8 cellular contexts compared by ENCODE assay signal in genomic region chr17:10697092-10698081, GRCh38. TPM values are rescaled to one million over a fixed set of nuclear protein-coding genes. Genes with fewer than 3 reads are reported as not detected.
DNase-seq lines count a peak whose midpoint lies in the region; ATAC-seq and TF ChIP-seq lines count a peak whose summit lies in the region.

A gene with protein sequence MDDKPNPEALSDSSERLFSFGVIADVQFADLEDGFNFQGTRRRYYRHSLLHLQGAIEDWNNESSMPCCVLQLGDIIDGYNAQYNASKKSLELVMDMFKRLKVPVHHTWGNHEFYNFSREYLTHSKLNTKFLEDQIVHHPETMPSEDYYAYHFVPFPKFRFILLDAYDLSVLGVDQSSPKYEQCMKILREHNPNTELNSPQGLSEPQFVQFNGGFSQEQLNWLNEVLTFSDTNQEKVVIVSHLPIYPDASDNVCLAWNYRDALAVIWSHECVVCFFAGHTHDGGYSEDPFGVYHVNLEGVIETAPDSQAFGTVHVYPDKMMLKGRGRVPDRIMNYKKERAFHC (plus strand): TSS chr17:10697594. CDS start chr17:10704927, 7,333 bp downstream.
SCO1 (minus strand) TSS chr17:10697533; CDS start chr17:10697507, 26 bp downstream.

- H2AFZ ChIP-seq in Karpas-422 (ENCODE audit: low read length) (peak within 1 kb of the TSS; percentile 23), fibroblast of lung (ENCODE audit: low read length) (peak within 1 kb of the TSS; percentile 82)

- peaks cover 50% of the 10 kb centered on the region for H3K36me3 Mint-ChIP-seq in activated T-helper 17 cell treated with anti-CD3 and anti-CD28 coated beads, Interleukin-2, amount 50 U/mL, for 72 hours (ENCODE audit: low read depth)
- H3K36me3 Mint-ChIP-seq in naive thymus-derived CD4-positive, alpha-beta T cell = peaks cover 7 to 25% (median 23%) of the 10 kb centered on the region in 5 donors
- H3K36me3 Mint-ChIP-seq in stimulated activated naive B cell treated with anti-CD40 and anti-IgM and Interleukin-4, amounts not matched to agents 10 μg/mL and 1 μg/mL and 100 μg/mL, for 72 hours = peaks cover 17 to 26% of the 10 kb centered on the region in 2 donors

- POLR2A ChIA-PET in naive thymus-derived CD4-positive, alpha-beta T cell (lab: Charles Lee) = interaction anchor here (0.6 to 1.9 kb wide), 4 partner anchors 11 to 1667 kb away, joined by 3 to 10 read pairs (median 5); no protein-coding TSS in a partner anchor

- peak; percentile 45 to 48 for TF ChIP-seq CTCF in fibroblast of lung (conservative IDR thresholded peaks at IDR 0.05 in 1 of 2, IDR thresholded peaks at IDR 0.05 in 1 of 2; ENCODE audit: low read depth in 1 of 2, low read length in 2 of 2)

- ATAC-seq in GM21825 (IDR thresholded peaks at IDR 0.05; ENCODE audit: unreplicated experiment) = peak; percentile 89
- ATAC-seq in activated T-helper 17 cell treated with anti-CD3 and anti-CD28 coated beads, Interleukin-2, amount 50 U/mL, for 72 hours (replicated peaks) = peak; percentile 97
- ATAC-seq in naive thymus-derived CD4-positive, alpha-beta T cell = peak; percentile 97
- ATAC-seq in stimulated activated naive B cell treated with anti-CD40 and anti-IgM and Interleukin-4, amounts not matched to agents 10 μg/mL and 1 μg/mL and 100 μg/mL, for 72 hours (replicated peaks) = peak; percentile 96 to 97

- H3K9me3 Mint-ChIP-seq in activated T-helper 17 cell treated with anti-CD3 and anti-CD28 coated beads, Interleukin-2, amount 50 U/mL, for 72 hours = no peaks in the 10 kb centered on the region
- no peaks in the 10 kb centered on the region for H3K9me3 Mint-ChIP-seq in naive thymus-derived CD4-positive, alpha-beta T cell
- no peaks in the 10 kb centered on the region for H3K9me3 Mint-ChIP-seq in stimulated activated naive B cell treated with anti-CD40 and anti-IgM and Interleukin-4, amounts not matched to agents 10 μg/mL and 1 μg/mL and 100 μg/mL, for 72 hours

- H3K9me3 ChIP-seq in Karpas-422 (ENCODE audit: low read length) (no peaks in the 10 kb centered on the region), fibroblast of lung (ENCODE audit: control insufficient read depth, insufficient read depth, low read depth, low read length) (no peaks in the 10 kb centered on the region)
- no peaks in the 10 kb centered on the region for H3K9me3 ChIP-seq in naive thymus-derived CD4-positive, alpha-beta T cell (ENCODE audit: control insufficient read depth in 2 of 3, low read length in 3 of 3)

- H3K4me1 Mint-ChIP-seq in activated T-helper 17 cell treated with anti-CD3 and anti-CD28 coated beads, Interleukin-2, amount 50 U/mL, for 72 hours = peaks cover 19% of the 10 kb centered on the region
- peaks cover 34 to 77% (median 65%) of the 10 kb centered on the region in 7 donors for H3K4me1 Mint-ChIP-seq in naive thymus-derived CD4-positive, alpha-beta T cell
- H3K4me1 Mint-ChIP-seq in stimulated activated naive B cell treated with anti-CD40 and anti-IgM and Interleukin-4, amounts not matched to agents 10 μg/mL and 1 μg/mL and 100 μg/mL, for 72 hours = peaks cover 25 to 53% of the 10 kb centered on the region in 2 donors

- no peaks in the 10 kb centered on the region for H3K27me3 Mint-ChIP-seq in activated T-helper 17 cell treated with anti-CD3 and anti-CD28 coated beads, Interleukin-2, amount 50 U/mL, for 72 hours
- H3K27me3 Mint-ChIP-seq in naive thymus-derived CD4-positive, alpha-beta T cell = no peaks in the 10 kb centered on the region
- no peaks in the 10 kb centered on the region for H3K27me3 Mint-ChIP-seq in stimulated activated naive B cell treated with anti-CD40 and anti-IgM and Interleukin-4, amounts not matched to agents 10 μg/mL and 1 μg/mL and 100 μg/mL, for 72 hours

- peaks cover 67% of the 10 kb centered on the region for H3K79me2 ChIP-seq in Karpas-422 (ENCODE audit: low read length)
- H3K79me2 ChIP-seq in fibroblast of lung (ENCODE audit: control insufficient read depth, insufficient read depth, low read length) = peaks cover 19% of the 10 kb centered on the region

- H3K9me2 ChIP-seq in Karpas-422 (replicated peaks; ENCODE audit: insufficient read depth, low read length) = no peaks in the 10 kb centered on the region

- peak within 1 kb of the TSS; percentile 96 for H3K4me3 Mint-ChIP-seq in activated T-helper 17 cell treated with anti-CD3 and anti-CD28 coated beads, Interleukin-2, amount 50 U/mL, for 72 hours
- H3K4me3 Mint-ChIP-seq in naive thymus-derived CD4-positive, alpha-beta T cell = peak within 1 kb of the TSS; percentile 83 to 100 (median 95)
- H3K4me3 Mint-ChIP-seq in stimulated activated naive B cell treated with anti-CD40 and anti-IgM and Interleukin-4, amounts not matched to agents 10 μg/mL and 1 μg/mL and 100 μg/mL, for 72 hours = peak within 1 kb of the TSS; percentile 92

- H3K27ac ChIP-seq in Karpas-422 (ENCODE audit: low read length) (peak within 1 kb of the TSS; percentile 94), fibroblast of lung (ENCODE audit: insufficient read depth, low read length) (peak within 1 kb of the TSS; percentile 63)
- H3K27ac ChIP-seq in naive thymus-derived CD4-positive, alpha-beta T cell (ENCODE audit: low read depth, low read length) = peak within 1 kb of the TSS; percentile 97

- peak within 1 kb of the TSS; percentile 93 for H3K4me3 ChIP-seq in Karpas-422 (ENCODE audit: low read length)
- H3K4me3 ChIP-seq in fibroblast of lung (replicated peaks in 1 of 4; ENCODE audit: control extremely low read depth in 1 of 4, insufficient read depth in 1 of 4, low read depth in 3 of 4, low read length in 4 of 4) = peak within 1 kb of the TSS; percentile 76 to 94 (median 91)
- peak within 1 kb of the TSS; percentile 95 for H3K4me3 ChIP-seq in naive thymus-derived CD4-positive, alpha-beta T cell (ENCODE audit: low read length)

- H3K27me3 ChIP-seq in Karpas-422 (ENCODE audit: low read length) = no peaks in the 10 kb centered on the region
- H3K27me3 ChIP-seq in fibroblast of lung (ENCODE audit: control insufficient read depth, insufficient read depth, low read length) = no peaks in the 10 kb centered on the region
- no peaks in the 10 kb centered on the region for H3K27me3 ChIP-seq in naive thymus-derived CD4-positive, alpha-beta T cell (ENCODE audit: control insufficient read depth in 2 of 2, insufficient read depth in 2 of 2, low read length in 2 of 2)

- H3K36me3 ChIP-seq in Karpas-422 (ENCODE audit: insufficient read depth, low read length) (peaks cover 29% of the 10 kb centered on the region), fibroblast of lung (ENCODE audit: control insufficient read depth, insufficient read depth, low read length) (peaks cover 1% of the 10 kb centered on the region)
- peaks cover 0 to 27% (median 7%) of the 10 kb centered on the region in 3 experiments for H3K36me3 ChIP-seq in naive thymus-derived CD4-positive, alpha-beta T cell (ENCODE audit: control insufficient read depth in 2 of 3, insufficient read depth in 3 of 3, low read length in 3 of 3)

- intact Hi-C loops in naive thymus-derived CD4-positive, alpha-beta T cell (cut with micrococcal nuclease) = loop anchor here (1.0 to 10.0 kb wide), 7 partner anchors 32 to 1300 kb away; partner anchors contain the start of genes ZNF18 (in 2 of the 2), CFAP52 (in 1 of the 2), STX8 (in 1 of the 2) and TMEM220 (in 1 of the 2)

- CTCF ChIA-PET in naive thymus-derived CD4-positive, alpha-beta T cell (lab: Charles Lee) = interaction anchor here (1.9 kb wide), 1 partner anchor 13 kb away, joined by 5 read pairs; no protein-coding TSS in a partner anchor

- peak within 1 kb of the TSS; percentile 80 for H3K4me2 ChIP-seq in Karpas-422 (ENCODE audit: low read depth, low read length, poor library complexity, severe bottlenecking)
- peak within 1 kb of the TSS; percentile 96 for H3K4me2 ChIP-seq in fibroblast of lung (ENCODE audit: extremely low read depth, insufficient read depth, low read length)

- H3K9ac ChIP-seq in Karpas-422 (ENCODE audit: low read length) (peak within 1 kb of the TSS; percentile 93), fibroblast of lung (ENCODE audit: insufficient read depth, low read length) (peak within 1 kb of the TSS; percentile 84)

- H3K27ac Mint-ChIP-seq in activated T-helper 17 cell treated with anti-CD3 and anti-CD28 coated beads, Interleukin-2, amount 50 U/mL, for 72 hours = peak within 1 kb of the TSS; percentile 95
- H3K27ac Mint-ChIP-seq in naive thymus-derived CD4-positive, alpha-beta T cell = peak within 1 kb of the TSS; percentile 90 to 99 (median 96)
- H3K27ac Mint-ChIP-seq in stimulated activated naive B cell treated with anti-CD40 and anti-IgM and Interleukin-4, amounts not matched to agents 10 μg/mL and 1 μg/mL and 100 μg/mL, for 72 hours = peak within 1 kb of the TSS; percentile 96

- H4K20me1 ChIP-seq in Karpas-422 (ENCODE audit: insufficient read depth, low read depth, low read length) (peaks cover 13% of the 10 kb centered on the region; the same call in 1 of the 2 replicates), fibroblast of lung (ENCODE audit: control insufficient read depth, extremely low read depth, insufficient read depth, low read length) (no peaks in the 10 kb centered on the region)

- peaks cover 23% of the 10 kb centered on the region for H3K4me1 ChIP-seq in Karpas-422 (ENCODE audit: low read length)
- peaks cover under 1% of the 10 kb centered on the region for H3K4me1 ChIP-seq in fibroblast of lung (ENCODE audit: control insufficient read depth, extremely low read depth, insufficient read depth, low read length)
- peaks cover 17 to 43% of the 10 kb centered on the region in 2 donors for H3K4me1 ChIP-seq in naive thymus-derived CD4-positive, alpha-beta T cell (ENCODE audit: control insufficient read depth in 2 of 2, insufficient read depth in 2 of 2, low read length in 2 of 2)

- DNase-seq in EH (ENCODE audit: low read depth) (peak; percentile 96), Karpas-422 (peak; percentile 98), RPMI7951 (ENCODE audit: low read depth) (peak; percentile 92), fibroblast of lung (ENCODE audit: low read depth in 2 of 2) (peak; percentile 94)
- DNase-seq in naive thymus-derived CD4-positive, alpha-beta T cell = peak; percentile 77 to 89 (median 85)
- DNase-seq in stimulated activated naive B cell treated with anti-CD40 and anti-IgM and Interleukin-4, amounts not matched to agents 10 μg/mL and 1 μg/mL and 100 μg/mL, for 72 hours = peak; percentile 93

RNA-seq across cellular contexts. Expression of the first gene that starts in this region (rescaled TPM):
- 4.7 and 7.8 TPM in 2 replicates for total RNA-seq in Karpas-422 (2014; rRNA removed; shearing (Covaris generic); ENCODE audit: low replicate concordance)
- total RNA-seq in RPMI7951 (2014; rRNA removed; shearing (Covaris generic)) = 6.0 and 8.9 TPM in 2 replicates
- total RNA-seq in activated T-helper 17 cell treated with anti-CD3 and anti-CD28 coated beads, Interleukin-2, amount 50 U/mL, for 72 hours = 10 to 100 TPM; 10.9 to 11.4 TPM
- 17.0 and 25.4 TPM in 2 replicates for total RNA-seq in fibroblast of lung
- polyA plus RNA-seq in fibroblast of lung = 8.7 and 11.3 TPM in 2 replicates
- 6.0 and 7.3 TPM in 2 replicates for polyA plus RNA-seq in fibroblast of lung (2012)
- polyA minus RNA-seq in fibroblast of lung (ENCODE audit: low replicate concordance) = 1.4 and 2.5 TPM in 2 replicates
- 10 to 100 TPM; 16.4 to 70.4 (median 32.1) TPM for total RNA-seq in naive thymus-derived CD4-positive, alpha-beta T cell
- polyA plus RNA-seq in naive thymus-derived CD4-positive, alpha-beta T cell = 100 to 1,000 TPM; 116 to 120 TPM

RNA-seq across cellular contexts. Expression of gene SCO1, which starts in this region (rescaled TPM):
- 39.7 and 51.5 TPM in 2 replicates for total RNA-seq in Karpas-422 (2014; rRNA removed; shearing (Covaris generic); ENCODE audit: low replicate concordance)
- total RNA-seq in RPMI7951 (2014; rRNA removed; shearing (Covaris generic)) = 19.1 and 25.7 TPM in 2 replicates
- 10 to 100 TPM; 18.3 to 38.6 TPM for total RNA-seq in activated T-helper 17 cell treated with anti-CD3 and anti-CD28 coated beads, Interleukin-2, amount 50 U/mL, for 72 hours
- total RNA-seq in fibroblast of lung = 31.8 and 56.6 TPM in 2 replicates
- 16.7 and 20.0 TPM in 2 replicates for polyA plus RNA-seq in fibroblast of lung
- polyA plus RNA-seq in fibroblast of lung (2012) = 17.4 and 22.9 TPM in 2 replicates
- polyA minus RNA-seq in fibroblast of lung (ENCODE audit: low replicate concordance) = 8.2 and 9.0 TPM in 2 replicates
- 10 to 100 TPM; 13.6 to 29.2 (median 26.7) TPM for total RNA-seq in naive thymus-derived CD4-positive, alpha-beta T cell
- 10 to 100 TPM; 14.6 to 17.1 TPM for polyA plus RNA-seq in naive thymus-derived CD4-positive, alpha-beta T cell

Comparison
In these comparisons a context has a peak if more than half of its experiments do, and no peak if none do; other contexts are left out.
1. Peak in every context shown above with its lines: DNase-seq, ATAC-seq, H3K4me3 ChIP-seq and H3K27ac ChIP-seq.